In genomic region chr3:127233371-127233770, GRCh38 we compare ENCODE assay signal across 19 cellular contexts. TPM values are rescaled to one million over a fixed set of nuclear protein-coding genes. Genes with fewer than 3 reads are reported as not detected.
DNase-seq lines count a peak whose midpoint lies in the region; ATAC-seq and TF ChIP-seq lines count a peak whose summit lies in the region.
"Had no signal": no experiment of that assay in that cellular context is flagged by ENCODE, and none has a peak within 500 bp of the region (broad histone marks: within the 10 kb centered on the region; RNA-seq: fewer than 3 reads in every experiment).

No MANE protein-coding gene starts in this region.

- peak; percentile 35 for DNase-seq in activated naive CD4-positive, alpha-beta T cell treated with anti-CD3 and anti-CD28 coated beads, Interleukin-2, amount 10 ng/mL, durations not matched to agents 7 days and 5 days
- no peak for DNase-seq in activated naive CD4-positive, alpha-beta T cell treated with anti-CD3 and anti-CD28 coated beads, Interleukin-2, amount 50 U/mL, for 16 hours
- DNase-seq in OCI-LY7 (ENCODE audit: low spot score) (peak; percentile 7), endothelial cell (ENCODE audit: low spot score) (peak; percentile 26), progenitor cell of endocrine pancreas (ENCODE audit: low spot score, unreplicated experiment) (peak; percentile 47), NCI-H2107 (lab: John Stamatoyannopoulos, UW) (no peak)
- DNase-seq: activated T-cell treated with anti-CD3 and anti-CD28 coated beads, Interleukin-2, amount 50 U/mL, for 4 hours; hypothalamus; MG63; NCI-H524; stimulated activated CD4-positive, alpha-beta T cell treated with anti-CD3 and anti-CD28 coated beads, Interleukin-2, amount 100 ng/mL, for 24 hours had no signal

- H3K9me3 Mint-ChIP-seq in activated naive CD4-positive, alpha-beta T cell treated with anti-CD3 and anti-CD28 coated beads, Interleukin-2, amount 10 ng/mL, durations not matched to agents 7 days and 5 days, result peaks cover 6% of the 10 kb centered on the region
- H3K9me3 Mint-ChIP-seq in endothelial cell (ENCODE audit: unreplicated experiment) (no peaks in the 10 kb centered on the region), progenitor cell of endocrine pancreas (ENCODE audit: low read depth) (no peaks in the 10 kb centered on the region)
- H3K9me3 Mint-ChIP-seq: activated T-cell treated with anti-CD3 and anti-CD28 coated beads, Interleukin-2, amount 50 U/mL, for 4 hours had no signal

- H3K4me2 ChIP-seq in OCI-LY7 (ENCODE audit: low read length), result no peak overlapping the region

- H3K27ac Mint-ChIP-seq in activated naive CD4-positive, alpha-beta T cell treated with anti-CD3 and anti-CD28 coated beads, Interleukin-2, amount 10 ng/mL, durations not matched to agents 7 days and 5 days, result no peak overlapping the region
- H3K27ac Mint-ChIP-seq in endothelial cell (ENCODE audit: unreplicated experiment) (no peak overlapping the region), progenitor cell of endocrine pancreas (no peak overlapping the region)
- H3K27ac Mint-ChIP-seq: mesothelial cell of epicardium had no signal

- ATAC-seq in GM21723 (IDR thresholded peaks at IDR 0.05; ENCODE audit: unreplicated experiment), result no peak
- no peak for ATAC-seq in GM19324 (IDR thresholded peaks at IDR 0.05; ENCODE audit: low FRiP score, unreplicated experiment)
- ATAC-seq: activated T-cell treated with anti-CD3 and anti-CD28 coated beads, Interleukin-2, amount 50 U/mL, for 4 hours had no signal

- peaks cover 4% of the 10 kb centered on the region for H3K27me3 Mint-ChIP-seq in activated naive CD4-positive, alpha-beta T cell treated with anti-CD3 and anti-CD28 coated beads, Interleukin-2, amount 10 ng/mL, durations not matched to agents 7 days and 5 days
- H3K27me3 Mint-ChIP-seq in endothelial cell (ENCODE audit: unreplicated experiment) (no peaks in the 10 kb centered on the region), progenitor cell of endocrine pancreas (peaks cover 23% of the 10 kb centered on the region)

- CTCF ChIA-PET in activated naive CD4-positive, alpha-beta T cell treated with anti-CD3 and anti-CD28 coated beads, Interleukin-2, amount 10 ng/mL, durations not matched to agents 7 days and 5 days (lab: Charles Lee), result no interaction called here
- CTCF ChIA-PET in OCI-LY7 (lab: Charles Lee; ENCODE audit: unreplicated experiment), result no interaction called here

- H3K79me2 ChIP-seq in OCI-LY7 (ENCODE audit: insufficient read depth, low read depth, low read length), result no peaks in the 10 kb centered on the region

- no peaks in the 10 kb centered on the region for H3K4me1 ChIP-seq in OCI-LY7 (ENCODE audit: insufficient read depth, low read length, poor library complexity, severe bottlenecking)
- H3K4me1 ChIP-seq: SJSA1, vagina had no signal

- H3K36me3 ChIP-seq in OCI-LY7 (ENCODE audit: insufficient read depth, low read length), result no peaks in the 10 kb centered on the region
- H3K36me3 ChIP-seq: MG63, SJSA1, vagina had no signal

- no peak overlapping the region for H2AFZ ChIP-seq in OCI-LY7 (ENCODE audit: low read length)

- no peaks in the 10 kb centered on the region for H4K20me1 ChIP-seq in OCI-LY7 (ENCODE audit: insufficient read depth, low read length)

- H3K27ac ChIP-seq in OCI-LY7 (ENCODE audit: low read depth, low read length, poor library complexity, severe bottlenecking), result no peak overlapping the region
- H3K27ac ChIP-seq: SJSA1, vagina had no signal

- no TSS peak for BruUV-seq in OCI-LY7 (replicated peaks; lab: Mats Ljungman, UMichigan)

- H3K4me1 Mint-ChIP-seq in activated naive CD4-positive, alpha-beta T cell treated with anti-CD3 and anti-CD28 coated beads, Interleukin-2, amount 10 ng/mL, durations not matched to agents 7 days and 5 days, result no peaks in the 10 kb centered on the region
- H3K4me1 Mint-ChIP-seq in endothelial cell (ENCODE audit: unreplicated experiment), result no peaks in the 10 kb centered on the region
- H3K4me1 Mint-ChIP-seq in progenitor cell of endocrine pancreas (ENCODE audit: low read depth), result no peaks in the 10 kb centered on the region
- H3K4me1 Mint-ChIP-seq: brain, mesothelial cell of epicardium had no signal

- H3K9me3 ChIP-seq in OCI-LY7 (ENCODE audit: low read length), result no peaks in the 10 kb centered on the region
- H3K9me3 ChIP-seq: SJSA1, vagina had no signal

- intact Hi-C loops in OCI-LY7 (cut with micrococcal nuclease; ENCODE audit: unreplicated experiment), result no loop called here

- POLR2A ChIA-PET in OCI-LY7 (lab: Charles Lee), result no interaction called here

- H3K4me3 ChIP-seq in OCI-LY7 (ENCODE audit: low read depth, low read length, poor library complexity, severe bottlenecking), result no peak overlapping the region
- H3K4me3 ChIP-seq: MG63, SJSA1, vagina had no signal

- H3K4me3 Mint-ChIP-seq in activated naive CD4-positive, alpha-beta T cell treated with anti-CD3 and anti-CD28 coated beads, Interleukin-2, amount 10 ng/mL, durations not matched to agents 7 days and 5 days, result no peak overlapping the region
- no peak overlapping the region for H3K4me3 Mint-ChIP-seq in endothelial cell (ENCODE audit: unreplicated experiment)
- no peak overlapping the region for H3K4me3 Mint-ChIP-seq in progenitor cell of endocrine pancreas (ENCODE audit: low read depth)
- H3K4me3 Mint-ChIP-seq: activated T-cell treated with anti-CD3 and anti-CD28 coated beads, Interleukin-2, amount 50 U/mL, for 4 hours; mesothelial cell of epicardium had no signal

- TF ChIP-seq CTCF in OCI-LY7 (conservative IDR thresholded peaks at IDR 0.05; ENCODE audit: low read length) (no peak), endothelial cell (IDR thresholded peaks at IDR 0.05; ENCODE audit: unreplicated experiment) (no peak), progenitor cell of endocrine pancreas (IDR thresholded peaks at IDR 0.05; ENCODE audit: unreplicated experiment) (no peak)

- H3K9me2 ChIP-seq in OCI-LY7 (ENCODE audit: insufficient read depth, low read length), result no peaks in the 10 kb centered on the region

- H3K36me3 Mint-ChIP-seq in activated naive CD4-positive, alpha-beta T cell treated with anti-CD3 and anti-CD28 coated beads, Interleukin-2, amount 10 ng/mL, durations not matched to agents 7 days and 5 days, result no peaks in the 10 kb centered on the region
- no peaks in the 10 kb centered on the region for H3K36me3 Mint-ChIP-seq in endothelial cell (ENCODE audit: low read depth, unreplicated experiment)
- H3K36me3 Mint-ChIP-seq in progenitor cell of endocrine pancreas (ENCODE audit: insufficient read depth), result no peaks in the 10 kb centered on the region
- H3K36me3 Mint-ChIP-seq: brain, mesothelial cell of epicardium had no signal

RNA-seq across cellular contexts. Expression of gene PRR23E, which starts 40.4 kb away (rescaled TPM):
- not detected in 2 replicates for total RNA-seq in OCI-LY7 (2014; rRNA removed; shearing (Covaris generic))
- not detected in 2 replicates for total RNA-seq in OCI-LY7 (2022)
- not detected for total RNA-seq in endothelial cell (ENCODE audit: unreplicated experiment)
- not detected in 2 replicates for total RNA-seq in progenitor cell of endocrine pancreas
- total RNA-seq: activated T-cell treated with anti-CD3 and anti-CD28 coated beads, Interleukin-2, amount 50 U/mL, for 4 hours; endothelial cell of umbilical vein; mesothelial cell of epicardium; posterior vena cava; SJSA1; vagina had no signal

RNA-seq across cellular contexts. Expression of gene PRR20G, which starts 54.5 kb away (rescaled TPM):
- total RNA-seq in OCI-LY7 (2014; rRNA removed; shearing (Covaris generic)), result not detected in 2 replicates
- total RNA-seq in OCI-LY7 (2022), result not detected in 2 replicates
- total RNA-seq in endothelial cell (ENCODE audit: unreplicated experiment), result not detected
- not detected in 2 replicates for total RNA-seq in progenitor cell of endocrine pancreas
- total RNA-seq: activated T-cell treated with anti-CD3 and anti-CD28 coated beads, Interleukin-2, amount 50 U/mL, for 4 hours; endothelial cell of umbilical vein; mesothelial cell of epicardium; posterior vena cava; SJSA1; vagina had no signal

Comparison
In these comparisons a context has a peak if more than half of its experiments do, and no peak if none do; other contexts are left out.
1. DNase-seq: peak in activated naive CD4-positive, alpha-beta T cell treated with anti-CD3 and anti-CD28 coated beads, Interleukin-2, amount 10 ng/mL, durations not matched to agents 7 days and 5 days (single experiment), OCI-LY7 (single experiment), endothelial cell (single experiment) and progenitor cell of endocrine pancreas (single experiment); none in activated naive CD4-positive, alpha-beta T cell treated with anti-CD3 and anti-CD28 coated beads, Interleukin-2, amount 50 U/mL, for 16 hours (single experiment) and NCI-H2107 (single experiment).